13 cellular contexts compared by ENCODE assay signal in genomic region chr9:18060304-18060934, GRCh38.
DNase-seq lines count a peak whose midpoint lies in the region; FAIRE-seq and TF ChIP-seq lines count a peak whose summit lies in the region.
"Had no signal": no experiment of that assay in that cellular context is flagged by ENCODE, and none has a peak within 500 bp of the region (broad histone marks: within the 10 kb centered on the region; RNA-seq: fewer than 3 reads in every experiment).

No MANE protein-coding gene starts in this region.

- H3K9ac ChIP-seq in Loucy (ENCODE audit: low read depth, low read length, poor library complexity, severe bottlenecking) = no peak overlapping the region

- H3K4me1 Mint-ChIP-seq in progenitor cell of endocrine pancreas (ENCODE audit: low read depth) = peaks cover 3% of the 10 kb centered on the region

- no peak for FAIRE-seq in bronchial epithelial cell (lab: Jason Lieb, UNC)
- FAIRE-seq: GM18507 had no signal

- H3K27me3 Mint-ChIP-seq in progenitor cell of endocrine pancreas = peaks cover 10% of the 10 kb centered on the region

- H2AFZ ChIP-seq in Loucy (ENCODE audit: low read length) = no peak overlapping the region

- H3F3A ChIP-seq in Loucy (ENCODE audit: low read depth) = peaks cover 6% of the 10 kb centered on the region; the same call in 1 of the 2 replicates

- no peak overlapping the region for H3K4me3 Mint-ChIP-seq in progenitor cell of endocrine pancreas (ENCODE audit: low read depth)
- H3K4me3 Mint-ChIP-seq: nephron had no signal

- no peaks in the 10 kb centered on the region for H3K36me3 Mint-ChIP-seq in progenitor cell of endocrine pancreas (ENCODE audit: insufficient read depth)

- peaks cover 51% of the 10 kb centered on the region for H3K4me1 ChIP-seq in Loucy (ENCODE audit: insufficient read depth, low read length, poor library complexity, severe bottlenecking)

- H3K9me2 ChIP-seq in Loucy (replicated peaks; ENCODE audit: low read depth, low read length) = no peaks in the 10 kb centered on the region

- H3K27ac Mint-ChIP-seq in progenitor cell of endocrine pancreas = no peak overlapping the region
- H3K27ac Mint-ChIP-seq: nephron had no signal

- peak overlapping the region; percentile 30 for H3K4me2 ChIP-seq in Loucy (ENCODE audit: low read depth, low read length, poor library complexity, severe bottlenecking)

- no peaks in the 10 kb centered on the region for H4K20me1 ChIP-seq in Loucy (ENCODE audit: insufficient read depth, low read length, poor library complexity, severe bottlenecking)

- peak; percentile 72 for TF ChIP-seq CTCF in Loucy (conservative IDR thresholded peaks at IDR 0.05; ENCODE audit: low read length)
- no peak for TF ChIP-seq CTCF in bronchial epithelial cell (IDR thresholded peaks at IDR 0.05; ENCODE audit: insufficient read depth, low read length, severe bottlenecking)
- TF ChIP-seq CTCF in progenitor cell of endocrine pancreas (IDR thresholded peaks at IDR 0.05; ENCODE audit: unreplicated experiment) = peak; percentile 47

- H3K4me3 ChIP-seq in Loucy (ENCODE audit: low read length, poor library complexity, severe bottlenecking) (no peak overlapping the region), bronchial epithelial cell (ENCODE audit: low read depth, low read length) (no peak overlapping the region)
- H3K4me3 ChIP-seq: skin epidermis, thoracic aorta had no signal

- H3K9me3 Mint-ChIP-seq in progenitor cell of endocrine pancreas (ENCODE audit: low read depth) = no peaks in the 10 kb centered on the region
- H3K9me3 Mint-ChIP-seq: nephron had no signal

- DNase-seq in DMS53 (lab: John Stamatoyannopoulos, UW) (peak; percentile 45), DMS53 treated with DMSO at 0.1 percent for 48 hours (lab: John Stamatoyannopoulos, UW; ENCODE audit: unreplicated experiment) (no peak), bronchial epithelial cell (ENCODE audit: low read depth) (peak; percentile 81), progenitor cell of endocrine pancreas (ENCODE audit: low spot score, unreplicated experiment) (no peak), NCI-H1092 (lab: John Stamatoyannopoulos, UW) (no peak), NCI-H2107 treated with DMSO at 0.1 percent for 48 hours (lab: John Stamatoyannopoulos, UW; ENCODE audit: unreplicated experiment) (no peak), HPDE6-E6E7 (ENCODE audit: extremely low spot score) (no peak)
- DNase-seq: activated CD8-positive, alpha-beta memory T cell treated with anti-CD3 and anti-CD28 coated beads, Interleukin-2, amount 50 U/mL, for 48 hours had no signal

- no peaks in the 10 kb centered on the region for H3K79me2 ChIP-seq in Loucy (ENCODE audit: insufficient read depth, low read length)

- H3K27me3 ChIP-seq in Loucy (ENCODE audit: insufficient read depth, low read length, poor library complexity, severe bottlenecking) (no peaks in the 10 kb centered on the region), bronchial epithelial cell (ENCODE audit: control insufficient read depth, insufficient read depth, low read length) (no peaks in the 10 kb centered on the region)

- H3K9me3 ChIP-seq in Loucy (ENCODE audit: insufficient read depth, low read depth, low read length) = no peaks in the 10 kb centered on the region
- H3K9me3 ChIP-seq: thoracic aorta had no signal

- H3K36me3 ChIP-seq in Loucy (ENCODE audit: insufficient read depth, low read length) (no peaks in the 10 kb centered on the region), bronchial epithelial cell (ENCODE audit: control insufficient read depth, insufficient read depth, low read length) (no peaks in the 10 kb centered on the region)
- H3K36me3 ChIP-seq: thoracic aorta had no signal

Comparison
In these comparisons a context has a peak if more than half of its experiments do, and no peak if none do; other contexts are left out.
1. DNase-seq: peak in DMS53 (single experiment) and bronchial epithelial cell (single experiment); none in DMS53 treated with DMSO at 0.1 percent for 48 hours (single experiment), progenitor cell of endocrine pancreas (single experiment), NCI-H1092 (single experiment), NCI-H2107 treated with DMSO at 0.1 percent for 48 hours (single experiment) and HPDE6-E6E7 (single experiment).